ENCODE assay signal across 6 cellular contexts in genomic region chr11:64323984-64324383, GRCh38. TPM values are rescaled to one million over a fixed set of nuclear protein-coding genes. Genes with fewer than 3 reads are reported as not detected.
"Had no signal": no experiment of that assay in that cellular context is flagged by ENCODE, and none has a peak within 500 bp of the region (broad histone marks: within the 10 kb centered on the region; RNA-seq: fewer than 3 reads in every experiment).

No MANE protein-coding gene starts in this region.

RNA-seq across cellular contexts. Expression of gene CATSPERZ, which starts 23.8 kb away (rescaled TPM):
- total RNA-seq: kidney; left lung; natural killer cell treated with Interleukin-12 subunit alpha and Interleukin-12 subunit beta and Interleukin-15 and Interleukin-18, amount 100 ng/mL, for 72 hours; omental fat pad; sciatic nerve; ureter had no signal
